Comparison of ENCODE assay signal across 8 cellular contexts in genomic region chr9:129823934-129824601, GRCh38. TPM values are rescaled to one million over a fixed set of nuclear protein-coding genes. Genes with fewer than 3 reads are reported as not detected.
DNase-seq lines count a peak whose midpoint lies in the region; FAIRE-seq and TF ChIP-seq lines count a peak whose summit lies in the region.

TSS of gene TOR1A (minus strand) at chr9:129824136. CDS start at chr9:129824085, 51 bp downstream.

- H3K36me3 ChIP-seq in MG63 (peaks cover 27% of the 10 kb centered on the region), neural cell (ENCODE audit: insufficient read depth, low read length) (no peaks in the 10 kb centered on the region), stomach (peaks cover 28 to 65% (median 63%) of the 10 kb centered on the region in 4 donors)

- peak; percentile 45 for FAIRE-seq in H54 (lab: Jason Lieb, UNC)

- no peaks in the 10 kb centered on the region for H3K27me3 ChIP-seq in MG63
- H3K27me3 ChIP-seq in neural cell (ENCODE audit: insufficient read depth, low read depth, low read length) = no peaks in the 10 kb centered on the region
- H3K27me3 ChIP-seq in stomach = no peaks in the 10 kb centered on the region

- H3K9me2 ChIP-seq in neural cell (ENCODE audit: insufficient read depth, low read length) = no peaks in the 10 kb centered on the region

- peak within 1 kb of the TSS; percentile 90 for H3K4me3 ChIP-seq in MG63
- peak within 1 kb of the TSS; percentile 81 for H3K4me3 ChIP-seq in fibroblast of villous mesenchyme (ENCODE audit: low read depth, low read length)
- H3K4me3 ChIP-seq in neural cell (ENCODE audit: low read length) = peak within 1 kb of the TSS; percentile 87
- H3K4me3 ChIP-seq in stomach = peak within 1 kb of the TSS; percentile 73 to 99 (median 96)

- no peak for TF ChIP-seq RAD21 in neural cell (conservative IDR thresholded peaks at IDR 0.05)

- WGBS in stomach, 5 donors = 3 to 8% (median 3%) methylated on average over 16 to 47 of the region's 47 CpGs

- H3K27ac ChIP-seq in neural cell (ENCODE audit: low read length) (peak within 1 kb of the TSS; percentile 62), stomach (peak within 1 kb of the TSS; percentile 78 to 93 (median 86))

- H3K9me3 ChIP-seq in MG63 = no peaks in the 10 kb centered on the region
- H3K9me3 ChIP-seq in neural cell (ENCODE audit: low read length) = no peaks in the 10 kb centered on the region
- no peaks in the 10 kb centered on the region for H3K9me3 ChIP-seq in stomach

- H3K4me1 ChIP-seq in stomach = peaks cover 7 to 19% (median 11%) of the 10 kb centered on the region in 4 donors

- DNase-seq in EH (ENCODE audit: low read depth) (peak; percentile 95), H54 (ENCODE audit: insufficient read length, low spot score) (peak; percentile 54), MG63 (peak; percentile 92), SHP77 treated with DMSO at 0.1 percent for 48 hours (lab: John Stamatoyannopoulos, UW) (peak; percentile 86), activated gamma-delta T cell (lab: John Stamatoyannopoulos, UW) (peak; percentile 84), fibroblast of villous mesenchyme (ENCODE audit: low read depth) (peak; percentile 96), stomach (peak; percentile 95)

- intact Hi-C loops in stomach (cut with DNase I; ENCODE audit: low total_unique reads) = no loop called here

- no peaks in the 10 kb centered on the region for H3F3A ChIP-seq in neural cell (ENCODE audit: insufficient read depth, low read length, poor library complexity, severe bottlenecking)

- peaks cover 9% of the 10 kb centered on the region for H3K79me2 ChIP-seq in neural cell (replicated peaks; ENCODE audit: insufficient read depth, low read length)

- TF ChIP-seq EP300 in neural cell (conservative IDR thresholded peaks at IDR 0.05; ENCODE audit: poor library complexity, severe bottlenecking) (peak; percentile 53), stomach (IDR thresholded peaks at IDR 0.05) (no peak)

- H3K4me2 ChIP-seq in neural cell (ENCODE audit: low read length) = peak within 1 kb of the TSS; percentile 51

- TF ChIP-seq CTCF in fibroblast of villous mesenchyme (IDR thresholded peaks at IDR 0.05; ENCODE audit: insufficient read depth, low read depth, low read length) (no peak), neural cell (IDR thresholded peaks at IDR 0.05; ENCODE audit: poor library complexity, severe bottlenecking) (no peak), stomach (IDR thresholded peaks at IDR 0.05) (no peak)

- peak within 1 kb of the TSS; percentile 88 for H2AFZ ChIP-seq in neural cell (ENCODE audit: low read depth, low read length)

- peak; percentile 82 for TF ChIP-seq POLR2A in H54 (IDR thresholded peaks at IDR 0.05; ENCODE audit: low read depth, low read length)
- TF ChIP-seq POLR2A in stomach (IDR thresholded peaks at IDR 0.05) = no peak

- H4K20me1 ChIP-seq in neural cell (ENCODE audit: insufficient read depth) = no peaks in the 10 kb centered on the region

- H3K9ac ChIP-seq in neural cell (ENCODE audit: low read length) = peak within 1 kb of the TSS; percentile 83

TF ChIP-seq in neural cell, 6 proteins besides CTCF, POLR2A, EP300 and RAD21:
- TF ChIP-seq REST (IDR thresholded peaks at IDR 0.05; ENCODE audit: borderline replicate concordance) = peak; percentile 78
- TF ChIP-seq TAF1 (IDR thresholded peaks at IDR 0.05; ENCODE audit: low read depth) = peak; percentile 75
- peak; percentile 37 for TF ChIP-seq SMC3 (conservative IDR thresholded peaks at IDR 0.05; ENCODE audit: poor library complexity)
- peak; percentile 96 for TF ChIP-seq MXI1 (conservative IDR thresholded peaks at IDR 0.05; ENCODE audit: poor library complexity, severe bottlenecking)
- peak; percentile 89 for TF ChIP-seq POLR2AphosphoS5 (IDR thresholded peaks at IDR 0.05)
- TF ChIP-seq EZH2 (IDR thresholded peaks at IDR 0.05; ENCODE audit: borderline replicate concordance, insufficient read depth, low read length, poor library complexity, severe bottlenecking) = no peak

RNA-seq across cellular contexts. Expression of gene TOR1A, which starts in this region (rescaled TPM):
- 30.1 and 32.1 TPM in 2 replicates for total RNA-seq in MG63 (2014; rRNA removed; shearing (Covaris generic); ENCODE audit: low replicate concordance)
- 43.8 and 51.4 TPM in 2 replicates for total RNA-seq in fibroblast of villous mesenchyme
- 56.3 and 61.8 TPM in 2 replicates for polyA plus RNA-seq in neural cell
- 45.8 TPM in 2 replicates for polyA minus RNA-seq in neural cell
- total RNA-seq in stomach = 10 to 100 TPM in 4 of 5 donors, 1 to 10 TPM in 1; 6.4 to 77.6 (median 28.1) TPM
- polyA plus RNA-seq in stomach = 10 to 100 TPM; 13.9 to 18.3 (median 16.6) TPM

Comparison
In these comparisons a context has a peak if more than half of its experiments do, and no peak if none do; other contexts are left out.
1. Peak in every context shown above with its lines: DNase-seq, H3K4me3 ChIP-seq and H3K27ac ChIP-seq.